In the genomic region with DNA sequence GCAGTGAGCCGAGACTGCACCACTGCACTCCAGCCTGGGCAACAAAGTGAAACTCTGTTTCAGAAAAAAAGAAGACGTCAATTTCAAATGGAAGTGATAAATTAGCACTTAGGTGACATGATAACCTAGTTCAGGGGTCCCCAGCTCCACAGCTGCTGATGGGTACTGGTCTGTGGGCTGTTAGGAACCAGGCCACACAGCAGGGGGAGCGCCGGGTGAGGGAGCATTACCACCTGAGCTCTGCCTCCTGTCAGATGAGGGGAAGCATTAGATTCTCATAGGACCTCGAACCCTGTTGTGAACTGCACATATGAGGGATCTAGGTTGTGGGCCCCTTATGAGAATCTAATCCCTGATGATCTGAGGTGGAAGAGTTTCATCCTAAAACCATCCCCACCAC, we compare ENCODE assay signal across 18 cellular contexts.
A peak's percentile ranks its signal among the peaks of the same experiment; 100 is the strongest.
DNase-seq lines count a peak whose midpoint lies in the region; ATAC-seq and TF ChIP-seq lines count a peak whose summit lies in the region.
"Had no signal": no experiment of that assay in that cellular context is flagged by ENCODE, and none has a peak within 500 bp of the region (broad histone marks: within the 10 kb centered on the region; RNA-seq: fewer than 3 reads in every experiment).

No MANE protein-coding gene starts in this region.

- TF ChIP-seq CTCF in natural killer cell (IDR thresholded peaks at IDR 0.05) (no peak), endodermal cell (conservative IDR thresholded peaks at IDR 0.05) (peak; percentile 16)

- intact Hi-C loops in natural killer cell (cut with micrococcal nuclease), result no loop called here

- no peaks in the 10 kb centered on the region for H3K36me3 Mint-ChIP-seq in natural killer cell treated with Interleukin-12 subunit alpha and Interleukin-12 subunit beta and Interleukin-15 and Interleukin-18, amount 100 ng/mL, for 72 hours
- no peaks in the 10 kb centered on the region for H3K36me3 Mint-ChIP-seq in natural killer cell
- H3K36me3 Mint-ChIP-seq in endodermal cell (ENCODE audit: low read depth), result no peaks in the 10 kb centered on the region
- no peaks in the 10 kb centered on the region for H3K36me3 Mint-ChIP-seq in activated naive CD4-positive, alpha-beta T cell treated with anti-CD3 and anti-CD28 coated beads, Interleukin-2, amount 10 ng/mL, durations not matched to agents 7 days and 5 days

- peaks cover 7 to 10% of the 10 kb centered on the region in 2 donors for H3K4me1 Mint-ChIP-seq in natural killer cell treated with Interleukin-12 subunit alpha and Interleukin-12 subunit beta and Interleukin-15 and Interleukin-18, amount 100 ng/mL, for 72 hours (ENCODE audit: low read depth in 2 of 2)
- peaks cover 4 to 6% of the 10 kb centered on the region in 2 donors for H3K4me1 Mint-ChIP-seq in natural killer cell
- peaks cover 12% of the 10 kb centered on the region for H3K4me1 Mint-ChIP-seq in endodermal cell
- H3K4me1 Mint-ChIP-seq in activated naive CD4-positive, alpha-beta T cell treated with anti-CD3 and anti-CD28 coated beads, Interleukin-2, amount 10 ng/mL, durations not matched to agents 7 days and 5 days, result peaks cover 4% of the 10 kb centered on the region

- no peak overlapping the region for H3K9ac ChIP-seq in endodermal cell (ENCODE audit: extremely low read depth, low read length, poor library complexity, severe bottlenecking)

- no peak overlapping the region for H3K4me3 Mint-ChIP-seq in natural killer cell treated with Interleukin-12 subunit alpha and Interleukin-12 subunit beta and Interleukin-15 and Interleukin-18, amount 100 ng/mL, for 72 hours
- H3K4me3 Mint-ChIP-seq in natural killer cell, result no peak overlapping the region
- H3K4me3 Mint-ChIP-seq in endodermal cell, result no peak overlapping the region
- H3K4me3 Mint-ChIP-seq in activated naive CD4-positive, alpha-beta T cell treated with anti-CD3 and anti-CD28 coated beads, Interleukin-2, amount 10 ng/mL, durations not matched to agents 7 days and 5 days, result no peak overlapping the region

- 94 to 100% methylated on average over 4 to 5 of the region's 5 CpGs for WGBS in endodermal cell (ENCODE audit: insufficient coverage in 1 of 2, insufficient read length in 1 of 2), 2 experiments

- no peaks in the 10 kb centered on the region for H3K36me3 ChIP-seq in endodermal cell (ENCODE audit: control insufficient read depth, insufficient read depth, low read length)

- peak; percentile 35 for DNase-seq in natural killer cell treated with Interleukin-12 subunit alpha and Interleukin-12 subunit beta and Interleukin-15 and Interleukin-18, amount 100 ng/mL, for 72 hours (ENCODE audit: low spot score)
- DNase-seq in natural killer cell (no peak), NAMALWA (ENCODE audit: low spot score) (peak; percentile 17), endodermal cell (no peak), T-helper 9 cell (no peak), NCI-H446 (lab: John Stamatoyannopoulos, UW) (no peak)
- no peak for DNase-seq in activated naive CD4-positive, alpha-beta T cell treated with anti-CD3 and anti-CD28 coated beads, Interleukin-2, amount 10 ng/mL, durations not matched to agents 7 days and 5 days
- DNase-seq: C1 segment of cervical spinal cord, GF-D8, H7, NCI-H1048, NCI-H2107, NCI-H2227 treated with DMSO at 0.1 percent for 48 hours, NCI-H524 treated with DMSO at 0.1 percent for 48 hours, OCI-M1, RPMI8226 had no signal

- ATAC-seq in natural killer cell treated with Interleukin-12 subunit alpha and Interleukin-12 subunit beta and Interleukin-15 and Interleukin-18, amount 100 ng/mL, for 72 hours, result no peak
- no peak for ATAC-seq in natural killer cell

- no peaks in the 10 kb centered on the region for H3K9me3 ChIP-seq in endodermal cell (ENCODE audit: control insufficient read depth, low read length)
- H3K9me3 ChIP-seq: A549 had no signal

- no peak overlapping the region for H3K27ac Mint-ChIP-seq in natural killer cell treated with Interleukin-12 subunit alpha and Interleukin-12 subunit beta and Interleukin-15 and Interleukin-18, amount 100 ng/mL, for 72 hours
- H3K27ac Mint-ChIP-seq in natural killer cell (no peak overlapping the region), endodermal cell (no peak overlapping the region)
- no peak overlapping the region for H3K27ac Mint-ChIP-seq in activated naive CD4-positive, alpha-beta T cell treated with anti-CD3 and anti-CD28 coated beads, Interleukin-2, amount 10 ng/mL, durations not matched to agents 7 days and 5 days

- no peaks in the 10 kb centered on the region for H3K9me3 Mint-ChIP-seq in natural killer cell treated with Interleukin-12 subunit alpha and Interleukin-12 subunit beta and Interleukin-15 and Interleukin-18, amount 100 ng/mL, for 72 hours
- no peaks in the 10 kb centered on the region for H3K9me3 Mint-ChIP-seq in natural killer cell
- peaks cover 4% of the 10 kb centered on the region for H3K9me3 Mint-ChIP-seq in endodermal cell
- H3K9me3 Mint-ChIP-seq in activated naive CD4-positive, alpha-beta T cell treated with anti-CD3 and anti-CD28 coated beads, Interleukin-2, amount 10 ng/mL, durations not matched to agents 7 days and 5 days, result no peaks in the 10 kb centered on the region

- peaks cover 21 to 44% of the 10 kb centered on the region in 2 donors for H3K27me3 Mint-ChIP-seq in natural killer cell treated with Interleukin-12 subunit alpha and Interleukin-12 subunit beta and Interleukin-15 and Interleukin-18, amount 100 ng/mL, for 72 hours
- H3K27me3 Mint-ChIP-seq in natural killer cell (ENCODE audit: low read depth in 2 of 2), result peaks cover 23 to 42% of the 10 kb centered on the region in 2 donors
- H3K27me3 Mint-ChIP-seq in endodermal cell (ENCODE audit: insufficient read depth), result peaks cover 37% of the 10 kb centered on the region
- H3K27me3 Mint-ChIP-seq in activated naive CD4-positive, alpha-beta T cell treated with anti-CD3 and anti-CD28 coated beads, Interleukin-2, amount 10 ng/mL, durations not matched to agents 7 days and 5 days, result peaks cover 38% of the 10 kb centered on the region

- H3K27me3 ChIP-seq in endodermal cell (ENCODE audit: control insufficient read depth, insufficient read depth, low read length, poor library complexity, severe bottlenecking), result no peaks in the 10 kb centered on the region

- no peak overlapping the region for H3K27ac ChIP-seq in endodermal cell (ENCODE audit: low read depth, low read length)
- H3K27ac ChIP-seq: A549, HL-60 had no signal

- CTCF ChIA-PET in activated naive CD4-positive, alpha-beta T cell treated with anti-CD3 and anti-CD28 coated beads, Interleukin-2, amount 10 ng/mL, durations not matched to agents 7 days and 5 days (lab: Charles Lee), result no interaction called here

- H3K4me1 ChIP-seq in endodermal cell (ENCODE audit: control insufficient read depth, insufficient read depth, low read length), result no peaks in the 10 kb centered on the region
- H3K4me1 ChIP-seq: A549 had no signal

- no peak overlapping the region for H3K4me3 ChIP-seq in endodermal cell (ENCODE audit: low read length)
- H3K4me3 ChIP-seq: A549 had no signal

Comparison
In these comparisons a context has a peak if more than half of its experiments do, and no peak if none do; other contexts are left out.
1. DNase-seq: peak in natural killer cell treated with Interleukin-12 subunit alpha and Interleukin-12 subunit beta and Interleukin-15 and Interleukin-18, amount 100 ng/mL, for 72 hours (single experiment) and NAMALWA (single experiment); none in natural killer cell (single experiment), endodermal cell (single experiment), T-helper 9 cell (single experiment), activated naive CD4-positive, alpha-beta T cell treated with anti-CD3 and anti-CD28 coated beads, Interleukin-2, amount 10 ng/mL, durations not matched to agents 7 days and 5 days (single experiment) and NCI-H446 (0 of 2).